Comparison of ENCODE assay signal across 9 cellular contexts in genomic region chr5:124906339-124907097, GRCh38.
DNase-seq lines count a peak whose midpoint lies in the region; ATAC-seq, FAIRE-seq and TF ChIP-seq lines count a peak whose summit lies in the region.
"Had no signal": no experiment of that assay in that cellular context is flagged by ENCODE, and none has a peak within 500 bp of the region (broad histone marks: within the 10 kb centered on the region; RNA-seq: fewer than 3 reads in every experiment).

No MANE protein-coding gene starts in this region.

- H3K4me1 ChIP-seq in astrocyte (ENCODE audit: insufficient read depth, low read length) (peaks cover 20% of the 10 kb centered on the region), skeletal muscle satellite cell (ENCODE audit: control insufficient read depth, insufficient read depth, low read length) (peaks cover 16% of the 10 kb centered on the region)

- H3K4me1 Mint-ChIP-seq in astrocyte (ENCODE audit: low read depth, unreplicated experiment) = peaks cover 66% of the 10 kb centered on the region

- H3K9me3 ChIP-seq in astrocyte (ENCODE audit: insufficient read depth, low read depth, low read length) (no peaks in the 10 kb centered on the region), skeletal muscle satellite cell (replicated peaks; ENCODE audit: low read length) (no peaks in the 10 kb centered on the region)

- TF ChIP-seq POLR2A in NB4 (IDR thresholded peaks at IDR 0.05; ENCODE audit: extremely low read depth, insufficient read length) = no peak

- TF ChIP-seq CTCF in NB4 (IDR thresholded peaks at IDR 0.05; ENCODE audit: low read depth, low read length) = no peak
- no peak for TF ChIP-seq CTCF in astrocyte (IDR thresholded peaks at IDR 0.05; ENCODE audit: insufficient read depth, low read depth, low read length)

- peak; percentile 90 for FAIRE-seq in astrocyte (lab: Jason Lieb, UNC)

- H3K9ac ChIP-seq in astrocyte (ENCODE audit: low read length) (no peak overlapping the region), skeletal muscle satellite cell (ENCODE audit: low read depth, low read length) (no peak overlapping the region)

- peak overlapping the region; percentile 69 for H3K4me2 ChIP-seq in astrocyte (ENCODE audit: low read length)
- H3K4me2 ChIP-seq in skeletal muscle satellite cell (ENCODE audit: low read length) = peak overlapping the region; percentile 48

- no peaks in the 10 kb centered on the region for H3K36me3 Mint-ChIP-seq in astrocyte (ENCODE audit: low read depth, unreplicated experiment)
- H3K36me3 Mint-ChIP-seq: activated naive CD8-positive, alpha-beta T cell had no signal

- H3K36me3 ChIP-seq in astrocyte (ENCODE audit: insufficient read depth, low read length) (no peaks in the 10 kb centered on the region), skeletal muscle satellite cell (ENCODE audit: insufficient read depth, low read length) (no peaks in the 10 kb centered on the region)

- peak overlapping the region; percentile 36 for H3K4me3 Mint-ChIP-seq in astrocyte (ENCODE audit: unreplicated experiment)
- H3K4me3 Mint-ChIP-seq: activated naive CD8-positive, alpha-beta T cell had no signal

- no peaks in the 10 kb centered on the region for H3K27me3 Mint-ChIP-seq in astrocyte (ENCODE audit: low read depth, unreplicated experiment)

- no peak for ATAC-seq in HG02763 (IDR thresholded peaks at IDR 0.05; ENCODE audit: unreplicated experiment)

- no peaks in the 10 kb centered on the region for H3K27me3 ChIP-seq in astrocyte (ENCODE audit: insufficient read depth, low read length)
- no peaks in the 10 kb centered on the region for H3K27me3 ChIP-seq in skeletal muscle satellite cell (ENCODE audit: control insufficient read depth, insufficient read depth, low read length)

- no peaks in the 10 kb centered on the region for H3K79me2 ChIP-seq in astrocyte (ENCODE audit: insufficient read depth, low read length)

- no peaks in the 10 kb centered on the region for H4K20me1 ChIP-seq in astrocyte (ENCODE audit: insufficient read depth, low read length)

- peak overlapping the region; percentile 69 for H3K27ac Mint-ChIP-seq in astrocyte (ENCODE audit: unreplicated experiment)
- H3K27ac Mint-ChIP-seq: activated naive CD8-positive, alpha-beta T cell had no signal

- no peak overlapping the region for H2AFZ ChIP-seq in astrocyte (ENCODE audit: low read depth, low read length)

- H3K4me3 ChIP-seq in NB4 (ENCODE audit: low read depth, low read length) (no peak overlapping the region), astrocyte (ENCODE audit: insufficient read depth, low read depth, low read length) (no peak overlapping the region), skeletal muscle satellite cell (ENCODE audit: low read length) (no peak overlapping the region)

- DNase-seq in Ammon's horn (ENCODE audit: low spot score) (peak; percentile 93), NB4 (ENCODE audit: low read depth) (peak; percentile 71), astrocyte (ENCODE audit: low read depth) (peak; percentile 74), hippocampal formation (lab: John Stamatoyannopoulos, UW) (peak; percentile 63 to 88), HK-2 (ENCODE audit: unreplicated experiment) (no peak)
- no peak for DNase-seq in stimulated activated CD4-positive, alpha-beta T cell treated with anti-CD3 and anti-CD28 coated beads, Interleukin-1b, Interleukin-23, amount 100 ng/mL, for 48 hours

- no peak overlapping the region for H3K27ac ChIP-seq in astrocyte (ENCODE audit: low read depth, low read length)

- H3K9me3 Mint-ChIP-seq in astrocyte (ENCODE audit: unreplicated experiment) = no peaks in the 10 kb centered on the region

Comparison
In these comparisons a context has a peak if more than half of its experiments do, and no peak if none do; other contexts are left out.
1. DNase-seq: peak in Ammon's horn (single experiment), NB4 (single experiment), astrocyte (single experiment) and hippocampal formation (2 of 2); none in stimulated activated CD4-positive, alpha-beta T cell treated with anti-CD3 and anti-CD28 coated beads, Interleukin-1b, Interleukin-23, amount 100 ng/mL, for 48 hours (single experiment) and HK-2 (single experiment).